Comparison of ENCODE assay signal across 2 cellular contexts in the genomic region with DNA sequence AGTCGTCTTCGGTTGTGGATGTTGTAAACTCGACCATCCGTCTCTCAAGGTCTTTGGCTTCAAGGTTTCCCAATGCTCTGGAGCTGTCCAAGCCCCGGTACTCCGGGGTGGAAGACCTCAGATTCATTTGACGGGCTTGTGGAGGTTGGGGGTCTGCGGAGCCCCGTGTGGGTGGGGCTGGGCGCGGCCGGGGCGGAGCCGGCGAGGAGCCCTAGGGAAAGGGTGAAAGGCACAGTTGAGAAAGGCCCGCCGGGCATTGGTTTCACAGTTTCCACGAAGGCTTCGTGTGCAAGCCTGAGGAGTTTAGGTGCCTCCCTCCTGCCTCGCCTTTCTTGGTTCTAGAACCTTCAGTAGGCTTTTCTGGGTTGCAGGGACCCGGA.
TF ChIP-seq lines count a peak whose summit lies in the region.

No MANE protein-coding gene starts in this region.

TF ChIP-seq in IMR-90, 13 proteins besides CTCF, POLR2A, EP300 and RAD21:
- TF ChIP-seq CHD1 (IDR thresholded peaks at IDR 0.05; ENCODE audit: low read depth, low read length) (no peak), SMC3 (IDR thresholded peaks at IDR 0.05; ENCODE audit: low read depth, low read length) (no peak), NFE2L2 (IDR thresholded peaks at IDR 0.05; ENCODE audit: low read depth, low read length) (no peak), FOS (IDR thresholded peaks at IDR 0.05; ENCODE audit: low read depth, low read length) (no peak), RCOR1 (IDR thresholded peaks at IDR 0.05; ENCODE audit: insufficient replicate concordance, low read length) (no peak), RFX5 (IDR thresholded peaks at IDR 0.05; ENCODE audit: low read depth, low read length) (no peak), CEBPB (IDR thresholded peaks at IDR 0.05; ENCODE audit: low read depth, low read length) (no peak), MAZ (IDR thresholded peaks at IDR 0.05; ENCODE audit: borderline replicate concordance, low read depth, low read length) (no peak), MAFK (IDR thresholded peaks at IDR 0.05; ENCODE audit: low read depth, low read length) (no peak), BHLHE40 (IDR thresholded peaks at IDR 0.05; ENCODE audit: low read depth, low read length) (no peak), MXI1 (IDR thresholded peaks at IDR 0.05; ENCODE audit: borderline replicate concordance, low read depth, low read length) (no peak)
- TF ChIP-seq, protein P1, sequence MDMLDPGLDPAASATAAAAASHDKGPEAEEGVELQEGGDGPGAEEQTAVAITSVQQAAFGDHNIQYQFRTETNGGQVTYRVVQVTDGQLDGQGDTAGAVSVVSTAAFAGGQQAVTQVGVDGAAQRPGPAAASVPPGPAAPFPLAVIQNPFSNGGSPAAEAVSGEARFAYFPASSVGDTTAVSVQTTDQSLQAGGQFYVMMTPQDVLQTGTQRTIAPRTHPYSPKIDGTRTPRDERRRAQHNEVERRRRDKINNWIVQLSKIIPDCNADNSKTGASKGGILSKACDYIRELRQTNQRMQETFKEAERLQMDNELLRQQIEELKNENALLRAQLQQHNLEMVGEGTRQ (IDR thresholded peaks at IDR 0.05; ENCODE audit: low read depth, low read length): no peak
- TF ChIP-seq, protein P2, sequence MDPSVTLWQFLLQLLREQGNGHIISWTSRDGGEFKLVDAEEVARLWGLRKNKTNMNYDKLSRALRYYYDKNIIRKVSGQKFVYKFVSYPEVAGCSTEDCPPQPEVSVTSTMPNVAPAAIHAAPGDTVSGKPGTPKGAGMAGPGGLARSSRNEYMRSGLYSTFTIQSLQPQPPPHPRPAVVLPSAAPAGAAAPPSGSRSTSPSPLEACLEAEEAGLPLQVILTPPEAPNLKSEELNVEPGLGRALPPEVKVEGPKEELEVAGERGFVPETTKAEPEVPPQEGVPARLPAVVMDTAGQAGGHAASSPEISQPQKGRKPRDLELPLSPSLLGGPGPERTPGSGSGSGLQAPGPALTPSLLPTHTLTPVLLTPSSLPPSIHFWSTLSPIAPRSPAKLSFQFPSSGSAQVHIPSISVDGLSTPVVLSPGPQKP (IDR thresholded peaks at IDR 0.05; ENCODE audit: borderline replicate concordance, low read depth, low read length): no peak

TF ChIP-seq in H1, 55 proteins besides CTCF, POLR2A, EP300 and RAD21:
- TF ChIP-seq HDAC2 (IDR thresholded peaks at IDR 0.05; ENCODE audit: borderline replicate concordance in 1 of 2, low read depth in 2 of 2, low read length in 2 of 2) (0 out of 4 replicates have a peak, but pooled peaks of 1 of the 2 experiments have one; percentile 32), SAP30 (IDR thresholded peaks at IDR 0.05; ENCODE audit: insufficient read depth, insufficient replicate concordance, low read length) (peak; percentile 62), ASH2L (IDR thresholded peaks at IDR 0.05; ENCODE audit: low read length) (peak; percentile 80), POLR2AphosphoS5 (IDR thresholded peaks at IDR 0.05; ENCODE audit: low read depth, low read length) (no peak), SIN3A (conservative IDR thresholded peaks at IDR 0.05 in 1 of 2, IDR thresholded peaks at IDR 0.05 in 1 of 2; ENCODE audit: low read depth in 1 of 2, low read length in 2 of 2) (peak in 1 of 2 experiments; percentile 59; a peak in 2 of 4 replicates), PHF8 (conservative IDR thresholded peaks at IDR 0.05; ENCODE audit: low read depth, low read length) (0 out of 2 replicates have a peak, but pooled peaks have one; percentile 40), RBBP5 (IDR thresholded peaks at IDR 0.05; ENCODE audit: borderline replicate concordance, low read depth, low read length) (peak; percentile 96), BACH1 (IDR thresholded peaks at IDR 0.05; ENCODE audit: low read length) (peak; percentile 8; the same call in 1 of the 2 replicates), GABPA (IDR thresholded peaks at IDR 0.05; ENCODE audit: borderline replicate concordance, insufficient read depth, low read length) (no peak), RNF2 (IDR thresholded peaks at IDR 0.05; ENCODE audit: borderline replicate concordance, low read depth, low read length, missing control alignments, poor library complexity, severe bottlenecking) (peak; percentile 4)
